11 cellular contexts compared by ENCODE assay signal in the genomic region with DNA sequence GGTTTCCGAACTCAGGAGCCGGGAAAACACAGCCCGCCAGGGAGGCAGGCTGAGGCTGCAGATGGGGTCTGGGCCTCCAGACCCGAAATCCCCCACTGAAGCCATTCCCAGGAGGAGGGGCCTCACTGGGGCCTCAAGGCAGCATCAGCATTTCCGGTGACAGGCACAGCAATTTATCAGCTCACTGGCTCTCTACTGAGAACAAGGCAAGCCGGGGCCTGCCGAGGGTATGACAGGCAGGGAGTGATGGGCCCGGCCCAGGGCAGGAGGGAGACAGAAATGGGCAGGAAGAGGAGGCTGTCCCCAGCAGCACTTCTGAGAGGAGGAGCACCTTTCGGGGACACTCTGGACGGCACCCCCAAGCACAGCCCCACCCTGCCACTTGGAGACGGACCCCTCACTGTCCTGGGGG. TPM values are rescaled to one million over a fixed set of nuclear protein-coding genes. Genes with fewer than 3 reads are reported as not detected.
DNase-seq lines count a peak whose midpoint lies in the region; ATAC-seq and TF ChIP-seq lines count a peak whose summit lies in the region.
"Had no signal": no experiment of that assay in that cellular context is flagged by ENCODE, and none has a peak within 500 bp of the region (broad histone marks: within the 10 kb centered on the region; RNA-seq: fewer than 3 reads in every experiment).

No MANE protein-coding gene starts in this region.

- H3K9me3 ChIP-seq in spleen: no peaks in the 10 kb centered on the region
- H3K9me3 ChIP-seq in SJCRH30 (replicated peaks): no peaks in the 10 kb centered on the region
- H3K9me3 ChIP-seq: sigmoid colon had no signal

- H3K27ac ChIP-seq in spleen (peak overlapping the region in 7 of 8 donors; percentile 1 to 71 (median 65)), SJCRH30 (no peak overlapping the region)
- H3K27ac ChIP-seq: sigmoid colon had no signal

- intact Hi-C loops in spleen (cut with DNase I; ENCODE audit: low total_unique reads): no loop called here

- 35 to 66% (median 51%) methylated on average over 5 to 11 of the region's 11 CpGs for WGBS in spleen, 5 donors

- ATAC-seq in esophagus mucosa (peak; percentile 64), HG03135 (IDR thresholded peaks at IDR 0.05; ENCODE audit: unreplicated experiment) (no peak), HG02798 (IDR thresholded peaks at IDR 0.05; ENCODE audit: poor library complexity, unreplicated experiment) (no peak)

- TF ChIP-seq CTCF in GM20000 (IDR thresholded peaks at IDR 0.05; ENCODE audit: extremely low read depth, missing control alignments) (no peak), spleen (IDR thresholded peaks at IDR 0.05 in 8 of 11, conservative IDR thresholded peaks at IDR 0.05 in 3 of 11) (no peak)

- peaks cover 2 to 19% (median 12%) of the 10 kb centered on the region in 6 donors for H3K4me1 ChIP-seq in spleen
- H3K4me1 ChIP-seq in SJCRH30: no peaks in the 10 kb centered on the region
- H3K4me1 ChIP-seq: sigmoid colon had no signal

- DNase-seq in GM20000 (ENCODE audit: low spot score) (peak; percentile 70), NCI-H1694 (lab: John Stamatoyannopoulos, UW) (peak; percentile 96), spleen (no peak), SJCRH30 (no peak)
- DNase-seq: activated CD4-positive, CD25-positive, alpha-beta regulatory T cell treated with anti-CD3 and anti-CD28 coated beads, Interleukin-2, amount 50 U/mL, for 72 hours; central memory CD4-positive, alpha-beta T cell; NCI-H446; sigmoid colon had no signal

- H3K27me3 ChIP-seq in spleen (replicated peaks in 1 of 7): no peaks in the 10 kb centered on the region
- H3K27me3 ChIP-seq in SJCRH30: no peaks in the 10 kb centered on the region
- H3K27me3 ChIP-seq: sigmoid colon had no signal

- TF ChIP-seq POLR2A in spleen (IDR thresholded peaks at IDR 0.05): no peak

- H3K4me3 ChIP-seq in spleen: no peak overlapping the region
- no peak overlapping the region for H3K4me3 ChIP-seq in SJCRH30
- H3K4me3 ChIP-seq: sigmoid colon had no signal

- H3K36me3 ChIP-seq in spleen (no peaks in the 10 kb centered on the region), SJCRH30 (no peaks in the 10 kb centered on the region)
- H3K36me3 ChIP-seq: sigmoid colon had no signal

RNA-seq across cellular contexts. Expression of a gene that starts 12.5 kb away (rescaled TPM):
- 477 TPM for total RNA-seq in esophagus mucosa
- 10 to 100 TPM in 6 of 7 donors, 1 to 10 TPM in 1; 6.0 to 43.8 (median 21.7) TPM for total RNA-seq in spleen
- 1 to 10 TPM in 1 of 3 donors, under 1 TPM in 2; 0.54 to 3.5 (median 0.85) TPM for polyA plus RNA-seq in spleen
- 61.8 and 62.6 TPM in 2 replicates for total RNA-seq in SJCRH30 (2014; rRNA removed; shearing (Covaris generic))

Comparison
In these comparisons a context has a peak if more than half of its experiments do, and no peak if none do; other contexts are left out.
1. DNase-seq: peak in GM20000 (single experiment) and NCI-H1694 (single experiment); none in spleen (single experiment) and SJCRH30 (0 of 2).